1 cellular context compared by ENCODE assay signal in the genomic region with DNA sequence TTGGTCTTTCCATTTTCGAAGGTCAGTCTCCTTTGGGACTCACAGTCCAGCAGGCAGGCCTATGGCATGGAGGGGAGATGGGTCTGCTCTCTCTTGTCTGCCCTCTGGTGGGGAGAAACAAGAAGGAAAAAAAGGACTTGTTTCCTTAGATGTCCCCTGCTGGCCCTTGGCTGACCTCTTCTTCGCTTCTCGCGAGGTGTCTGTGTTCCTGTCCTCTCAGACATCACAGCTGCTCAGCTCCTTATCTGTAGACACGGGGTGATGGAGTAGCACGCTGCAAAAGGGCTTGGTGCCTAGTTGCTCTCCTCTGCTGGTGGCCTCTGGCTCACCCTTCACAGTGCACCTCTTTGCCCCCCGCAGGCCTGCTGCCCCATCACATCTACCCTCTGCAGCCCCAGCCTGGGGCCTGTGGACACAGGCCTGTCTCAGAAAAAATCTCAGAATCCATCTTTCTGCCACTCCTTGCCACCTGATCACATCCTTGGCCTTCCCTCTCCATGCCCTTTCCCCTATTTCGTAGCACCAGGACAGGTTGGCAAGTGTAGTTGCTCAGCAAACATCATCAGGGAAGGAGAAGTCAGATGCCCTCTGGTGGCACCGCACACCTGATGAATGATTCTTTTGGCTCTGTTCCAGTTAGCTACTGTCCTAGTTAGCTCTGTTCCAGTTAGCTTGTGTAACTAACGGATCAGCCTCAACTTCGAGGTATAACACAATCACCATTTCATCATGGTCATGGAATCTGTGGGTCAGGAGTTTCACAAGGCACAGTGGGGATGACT.
A peak's percentile ranks its signal among the peaks of the same experiment; 100 is the strongest.
TF ChIP-seq lines count a peak whose summit lies in the region.

No MANE protein-coding gene starts in this region.

TF ChIP-seq in K562, 482 proteins besides CTCF, POLR2A, EP300 and RAD21 (continued from another document and continues in another):
- TF ChIP-seq SIX5 (IDR thresholded peaks at IDR 0.05; ENCODE audit: borderline replicate concordance in 1 of 2, insufficient read depth in 1 of 2, low read depth in 1 of 2, low read length in 2 of 2) = no peak
- TF ChIP-seq SMARCA4 (IDR thresholded peaks at IDR 0.05) = peak; percentile 54; the same call in 1 of the 2 replicates
- TF ChIP-seq ARHGAP35 (IDR thresholded peaks at IDR 0.05; ENCODE audit: partially characterized antibody) = peak; percentile 75
- no peak for TF ChIP-seq ZNF77 (CRISPR knock-in tag; IDR thresholded peaks at IDR 0.05)
- TF ChIP-seq ATF1 (CRISPR knock-in tag; IDR thresholded peaks at IDR 0.05) = no peak
- peak; percentile 64; the same call in 1 of the 2 replicates for TF ChIP-seq ATF1 (tag; IDR thresholded peaks at IDR 0.05)
- TF ChIP-seq CBFA2T2 (conservative IDR thresholded peaks at IDR 0.05) = peak; percentile 46
- peak; percentile 91 for TF ChIP-seq SMC3 (conservative IDR thresholded peaks at IDR 0.05; ENCODE audit: insufficient read depth, low read depth, low read length)
- TF ChIP-seq DACH1 (IDR thresholded peaks at IDR 0.05; ENCODE audit: partially characterized antibody) = peak; percentile 63
- TF ChIP-seq JUN (IDR thresholded peaks at IDR 0.05; ENCODE audit: borderline replicate concordance, low read depth, low read length) = 0 out of 2 replicates have a peak, but pooled peaks have one; percentile 6
- no peak for TF ChIP-seq JUN (CRISPR knock-in tag; IDR thresholded peaks at IDR 0.05; ENCODE audit: borderline replicate concordance)
- TF ChIP-seq, protein P1, sequence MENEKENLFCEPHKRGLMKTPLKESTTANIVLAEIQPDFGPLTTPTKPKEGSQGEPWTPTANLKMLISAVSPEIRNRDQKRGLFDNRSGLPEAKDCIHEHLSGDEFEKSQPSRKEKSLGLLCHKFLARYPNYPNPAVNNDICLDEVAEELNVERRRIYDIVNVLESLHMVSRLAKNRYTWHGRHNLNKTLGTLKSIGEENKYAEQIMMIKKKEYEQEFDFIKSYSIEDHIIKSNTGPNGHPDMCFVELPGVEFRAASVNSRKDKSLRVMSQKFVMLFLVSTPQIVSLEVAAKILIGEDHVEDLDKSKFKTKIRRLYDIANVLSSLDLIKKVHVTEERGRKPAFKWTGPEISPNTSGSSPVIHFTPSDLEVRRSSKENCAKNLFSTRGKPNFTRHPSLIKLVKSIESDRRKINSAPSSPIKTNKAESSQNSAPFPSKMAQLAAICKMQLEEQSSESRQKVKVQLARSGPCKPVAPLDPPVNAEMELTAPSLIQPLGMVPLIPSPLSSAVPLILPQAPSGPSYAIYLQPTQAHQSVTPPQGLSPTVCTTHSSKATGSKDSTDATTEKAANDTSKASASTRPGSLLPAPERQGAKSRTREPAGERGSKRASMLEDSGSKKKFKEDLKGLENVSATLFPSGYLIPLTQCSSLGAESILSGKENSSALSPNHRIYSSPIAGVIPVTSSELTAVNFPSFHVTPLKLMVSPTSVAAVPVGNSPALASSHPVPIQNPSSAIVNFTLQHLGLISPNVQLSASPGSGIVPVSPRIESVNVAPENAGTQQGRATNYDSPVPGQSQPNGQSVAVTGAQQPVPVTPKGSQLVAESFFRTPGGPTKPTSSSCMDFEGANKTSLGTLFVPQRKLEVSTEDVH (IDR thresholded peaks at IDR 0.05; ENCODE audit: low read depth, partially characterized antibody) = peak; percentile 34
- peak; percentile 58; the same call in 1 of the 2 replicates for TF ChIP-seq HDAC2 (IDR thresholded peaks at IDR 0.05)
- TF ChIP-seq, protein P2, sequence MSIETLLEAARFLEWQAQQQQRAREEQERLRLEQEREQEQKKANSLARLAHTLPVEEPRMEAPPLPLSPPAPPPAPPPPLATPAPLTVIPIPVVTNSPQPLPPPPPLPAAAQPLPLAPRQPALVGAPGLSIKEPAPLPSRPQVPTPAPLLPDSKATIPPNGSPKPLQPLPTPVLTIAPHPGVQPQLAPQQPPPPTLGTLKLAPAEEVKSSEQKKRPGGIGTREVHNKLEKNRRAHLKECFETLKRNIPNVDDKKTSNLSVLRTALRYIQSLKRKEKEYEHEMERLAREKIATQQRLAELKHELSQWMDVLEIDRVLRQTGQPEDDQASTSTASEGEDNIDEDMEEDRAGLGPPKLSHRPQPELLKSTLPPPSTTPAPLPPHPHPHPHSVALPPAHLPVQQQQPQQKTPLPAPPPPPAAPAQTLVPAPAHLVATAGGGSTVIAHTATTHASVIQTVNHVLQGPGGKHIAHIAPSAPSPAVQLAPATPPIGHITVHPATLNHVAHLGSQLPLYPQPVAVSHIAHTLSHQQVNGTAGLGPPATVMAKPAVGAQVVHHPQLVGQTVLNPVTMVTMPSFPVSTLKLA (conservative IDR thresholded peaks at IDR 0.05) = peak in 1 of 2 experiments; percentile 49; a peak in 1 of 4 replicates
- peak; percentile 60; the same call in 1 of the 2 replicates for TF ChIP-seq CREM (IDR thresholded peaks at IDR 0.05; ENCODE audit: low read depth)
- TF ChIP-seq, protein P3, sequence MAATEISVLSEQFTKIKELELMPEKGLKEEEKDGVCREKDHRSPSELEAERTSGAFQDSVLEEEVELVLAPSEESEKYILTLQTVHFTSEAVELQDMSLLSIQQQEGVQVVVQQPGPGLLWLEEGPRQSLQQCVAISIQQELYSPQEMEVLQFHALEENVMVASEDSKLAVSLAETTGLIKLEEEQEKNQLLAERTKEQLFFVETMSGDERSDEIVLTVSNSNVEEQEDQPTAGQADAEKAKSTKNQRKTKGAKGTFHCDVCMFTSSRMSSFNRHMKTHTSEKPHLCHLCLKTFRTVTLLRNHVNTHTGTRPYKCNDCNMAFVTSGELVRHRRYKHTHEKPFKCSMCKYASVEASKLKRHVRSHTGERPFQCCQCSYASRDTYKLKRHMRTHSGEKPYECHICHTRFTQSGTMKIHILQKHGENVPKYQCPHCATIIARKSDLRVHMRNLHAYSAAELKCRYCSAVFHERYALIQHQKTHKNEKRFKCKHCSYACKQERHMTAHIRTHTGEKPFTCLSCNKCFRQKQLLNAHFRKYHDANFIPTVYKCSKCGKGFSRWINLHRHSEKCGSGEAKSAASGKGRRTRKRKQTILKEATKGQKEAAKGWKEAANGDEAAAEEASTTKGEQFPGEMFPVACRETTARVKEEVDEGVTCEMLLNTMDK (IDR thresholded peaks at IDR 0.05; ENCODE audit: borderline replicate concordance, insufficient read depth, low read depth, low read length, poor library complexity, severe bottlenecking) = peak; percentile 33
- no peak; the same call in 1 of the 2 replicates for TF ChIP-seq TOE1 (IDR thresholded peaks at IDR 0.05; ENCODE audit: borderline replicate concordance)
- TF ChIP-seq TOE1 (CRISPR knock-in tag; IDR thresholded peaks at IDR 0.05; ENCODE audit: borderline replicate concordance, low read depth) = no peak
- TF ChIP-seq IRF2 (CRISPR knock-in tag; IDR thresholded peaks at IDR 0.05) = no peak
- peak; percentile 61; the same call in 1 of the 2 replicates for TF ChIP-seq ZNF175 (CRISPR knock-in tag; IDR thresholded peaks at IDR 0.05; ENCODE audit: low read depth)
- TF ChIP-seq MTA2 (IDR thresholded peaks at IDR 0.05; ENCODE audit: low read depth) = no peak
- no peak for TF ChIP-seq MBD2 (IDR thresholded peaks at IDR 0.05; ENCODE audit: borderline replicate concordance, low read depth)
- peak in 1 of 2 experiments; percentile 50; a peak in 1 of 4 replicates for TF ChIP-seq KDM1A (IDR thresholded peaks at IDR 0.05)
- peak; percentile 52; the same call in 1 of the 2 replicates for TF ChIP-seq NBN (IDR thresholded peaks at IDR 0.05; ENCODE audit: low read depth)
- TF ChIP-seq CHD2 (IDR thresholded peaks at IDR 0.05; ENCODE audit: low read depth, low read length) = peak; percentile 97
- TF ChIP-seq, protein P4, sequence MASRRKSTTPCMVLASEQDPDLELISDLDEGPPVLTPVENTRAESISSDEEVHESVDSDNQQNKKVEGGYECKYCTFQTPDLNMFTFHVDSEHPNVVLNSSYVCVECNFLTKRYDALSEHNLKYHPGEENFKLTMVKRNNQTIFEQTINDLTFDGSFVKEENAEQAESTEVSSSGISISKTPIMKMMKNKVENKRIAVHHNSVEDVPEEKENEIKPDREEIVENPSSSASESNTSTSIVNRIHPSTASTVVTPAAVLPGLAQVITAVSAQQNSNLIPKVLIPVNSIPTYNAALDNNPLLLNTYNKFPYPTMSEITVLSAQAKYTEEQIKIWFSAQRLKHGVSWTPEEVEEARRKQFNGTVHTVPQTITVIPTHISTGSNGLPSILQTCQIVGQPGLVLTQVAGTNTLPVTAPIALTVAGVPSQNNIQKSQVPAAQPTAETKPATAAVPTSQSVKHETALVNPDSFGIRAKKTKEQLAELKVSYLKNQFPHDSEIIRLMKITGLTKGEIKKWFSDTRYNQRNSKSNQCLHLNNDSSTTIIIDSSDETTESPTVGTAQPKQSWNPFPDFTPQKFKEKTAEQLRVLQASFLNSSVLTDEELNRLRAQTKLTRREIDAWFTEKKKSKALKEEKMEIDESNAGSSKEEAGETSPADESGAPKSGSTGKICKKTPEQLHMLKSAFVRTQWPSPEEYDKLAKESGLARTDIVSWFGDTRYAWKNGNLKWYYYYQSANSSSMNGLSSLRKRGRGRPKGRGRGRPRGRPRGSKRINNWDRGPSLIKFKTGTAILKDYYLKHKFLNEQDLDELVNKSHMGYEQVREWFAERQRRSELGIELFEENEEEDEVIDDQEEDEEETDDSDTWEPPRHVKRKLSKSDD (conservative IDR thresholded peaks at IDR 0.05; ENCODE audit: low read length) = 0 out of 2 replicates have a peak, but pooled peaks have one; percentile 33
- peak in 1 of 2 experiments; percentile 61; a peak in 1 of 4 replicates for TF ChIP-seq HDAC1 (IDR thresholded peaks at IDR 0.05)
- peak; percentile 41 for TF ChIP-seq HDAC3 (IDR thresholded peaks at IDR 0.05; ENCODE audit: borderline replicate concordance, partially characterized antibody)
- TF ChIP-seq, protein P5, sequence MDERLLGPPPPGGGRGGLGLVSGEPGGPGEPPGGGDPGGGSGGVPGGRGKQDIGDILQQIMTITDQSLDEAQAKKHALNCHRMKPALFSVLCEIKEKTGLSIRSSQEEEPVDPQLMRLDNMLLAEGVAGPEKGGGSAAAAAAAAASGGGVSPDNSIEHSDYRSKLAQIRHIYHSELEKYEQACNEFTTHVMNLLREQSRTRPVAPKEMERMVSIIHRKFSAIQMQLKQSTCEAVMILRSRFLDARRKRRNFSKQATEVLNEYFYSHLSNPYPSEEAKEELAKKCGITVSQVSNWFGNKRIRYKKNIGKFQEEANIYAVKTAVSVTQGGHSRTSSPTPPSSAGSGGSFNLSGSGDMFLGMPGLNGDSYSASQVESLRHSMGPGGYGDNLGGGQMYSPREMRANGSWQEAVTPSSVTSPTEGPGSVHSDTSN (CRISPR knock-in tag; IDR thresholded peaks at IDR 0.05; ENCODE audit: low read depth) = no peak
- TF ChIP-seq, protein P5 (tag; conservative IDR thresholded peaks at IDR 0.05; ENCODE audit: low read depth) = peak; percentile 76
- TF ChIP-seq SMARCA5 (IDR thresholded peaks at IDR 0.05) = 0 out of 2 replicates have a peak, but pooled peaks have one; percentile 32
- TF ChIP-seq MTA3 (IDR thresholded peaks at IDR 0.05; ENCODE audit: borderline replicate concordance) = peak; percentile 65; the same call in 1 of the 2 replicates
- peak; percentile 97 for TF ChIP-seq SMAD4 (CRISPR knock-in tag; conservative IDR thresholded peaks at IDR 0.05)
- TF ChIP-seq NFIC (IDR thresholded peaks at IDR 0.05) = peak; percentile 94
- TF ChIP-seq XRCC5 (IDR thresholded peaks at IDR 0.05; ENCODE audit: low read depth, low read length) = peak; percentile 70
- TF ChIP-seq ZNF311 (CRISPR knock-in tag; IDR thresholded peaks at IDR 0.05) = no peak
- TF ChIP-seq, protein P6, sequence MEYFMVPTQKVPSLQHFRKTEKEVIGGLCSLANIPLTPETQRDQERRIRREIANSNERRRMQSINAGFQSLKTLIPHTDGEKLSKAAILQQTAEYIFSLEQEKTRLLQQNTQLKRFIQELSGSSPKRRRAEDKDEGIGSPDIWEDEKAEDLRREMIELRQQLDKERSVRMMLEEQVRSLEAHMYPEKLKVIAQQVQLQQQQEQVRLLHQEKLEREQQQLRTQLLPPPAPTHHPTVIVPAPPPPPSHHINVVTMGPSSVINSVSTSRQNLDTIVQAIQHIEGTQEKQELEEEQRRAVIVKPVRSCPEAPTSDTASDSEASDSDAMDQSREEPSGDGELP (CRISPR knock-in tag; IDR thresholded peaks at IDR 0.05; ENCODE audit: borderline replicate concordance) = peak; percentile 98
- peak; percentile 49; the same call in 1 of the 2 replicates for TF ChIP-seq NR2C1 (IDR thresholded peaks at IDR 0.05)
- TF ChIP-seq NR2C1 (tag; IDR thresholded peaks at IDR 0.05) = peak; percentile 84
- no peak for TF ChIP-seq CSDE1 (IDR thresholded peaks at IDR 0.05)
- TF ChIP-seq ZNF780A (CRISPR knock-in tag; IDR thresholded peaks at IDR 0.05) = no peak
- TF ChIP-seq C11orf30 (IDR thresholded peaks at IDR 0.05; ENCODE audit: low read depth) = no peak
- TF ChIP-seq KDM2B (CRISPR knock-in tag; IDR thresholded peaks at IDR 0.05) = no peak
- TF ChIP-seq ARID1B (IDR thresholded peaks at IDR 0.05) = peak; percentile 61
- TF ChIP-seq DPF2 (IDR thresholded peaks at IDR 0.05) = peak; percentile 59; the same call in 1 of the 2 replicates
- TF ChIP-seq LCOR (CRISPR knock-in tag; IDR thresholded peaks at IDR 0.05) = 0 out of 2 replicates have a peak, but pooled peaks have one; percentile 23
- TF ChIP-seq ZNF830 (CRISPR knock-in tag; IDR thresholded peaks at IDR 0.05) = no peak
- peak; percentile 41; the same call in 1 of the 2 replicates for TF ChIP-seq CC2D1A (IDR thresholded peaks at IDR 0.05)
- TF ChIP-seq, protein P7, sequence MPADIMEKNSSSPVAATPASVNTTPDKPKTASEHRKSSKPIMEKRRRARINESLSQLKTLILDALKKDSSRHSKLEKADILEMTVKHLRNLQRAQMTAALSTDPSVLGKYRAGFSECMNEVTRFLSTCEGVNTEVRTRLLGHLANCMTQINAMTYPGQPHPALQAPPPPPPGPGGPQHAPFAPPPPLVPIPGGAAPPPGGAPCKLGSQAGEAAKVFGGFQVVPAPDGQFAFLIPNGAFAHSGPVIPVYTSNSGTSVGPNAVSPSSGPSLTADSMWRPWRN (IDR thresholded peaks at IDR 0.05; ENCODE audit: low read depth) = no peak
- 0 out of 2 replicates have a peak, but pooled peaks have one; percentile 31 for TF ChIP-seq MYNN (IDR thresholded peaks at IDR 0.05)
- TF ChIP-seq MYNN (CRISPR knock-in tag; IDR thresholded peaks at IDR 0.05) = no peak
- no peak for TF ChIP-seq SETDB1 (IDR thresholded peaks at IDR 0.05; ENCODE audit: low read length)
- TF ChIP-seq BCOR (IDR thresholded peaks at IDR 0.05) = peak; percentile 41; the same call in 1 of the 2 replicates
